In genomic region chr7:17963281-17963680, GRCh38 we compare ENCODE assay signal across 1 cellular context.
TF ChIP-seq lines count a peak whose summit lies in the region.

No MANE protein-coding gene starts in this region.

TF ChIP-seq in HepG2, 621 proteins besides CTCF, POLR2A, EP300 and RAD21 (continued from another document):
- TF ChIP-seq, protein P1, sequence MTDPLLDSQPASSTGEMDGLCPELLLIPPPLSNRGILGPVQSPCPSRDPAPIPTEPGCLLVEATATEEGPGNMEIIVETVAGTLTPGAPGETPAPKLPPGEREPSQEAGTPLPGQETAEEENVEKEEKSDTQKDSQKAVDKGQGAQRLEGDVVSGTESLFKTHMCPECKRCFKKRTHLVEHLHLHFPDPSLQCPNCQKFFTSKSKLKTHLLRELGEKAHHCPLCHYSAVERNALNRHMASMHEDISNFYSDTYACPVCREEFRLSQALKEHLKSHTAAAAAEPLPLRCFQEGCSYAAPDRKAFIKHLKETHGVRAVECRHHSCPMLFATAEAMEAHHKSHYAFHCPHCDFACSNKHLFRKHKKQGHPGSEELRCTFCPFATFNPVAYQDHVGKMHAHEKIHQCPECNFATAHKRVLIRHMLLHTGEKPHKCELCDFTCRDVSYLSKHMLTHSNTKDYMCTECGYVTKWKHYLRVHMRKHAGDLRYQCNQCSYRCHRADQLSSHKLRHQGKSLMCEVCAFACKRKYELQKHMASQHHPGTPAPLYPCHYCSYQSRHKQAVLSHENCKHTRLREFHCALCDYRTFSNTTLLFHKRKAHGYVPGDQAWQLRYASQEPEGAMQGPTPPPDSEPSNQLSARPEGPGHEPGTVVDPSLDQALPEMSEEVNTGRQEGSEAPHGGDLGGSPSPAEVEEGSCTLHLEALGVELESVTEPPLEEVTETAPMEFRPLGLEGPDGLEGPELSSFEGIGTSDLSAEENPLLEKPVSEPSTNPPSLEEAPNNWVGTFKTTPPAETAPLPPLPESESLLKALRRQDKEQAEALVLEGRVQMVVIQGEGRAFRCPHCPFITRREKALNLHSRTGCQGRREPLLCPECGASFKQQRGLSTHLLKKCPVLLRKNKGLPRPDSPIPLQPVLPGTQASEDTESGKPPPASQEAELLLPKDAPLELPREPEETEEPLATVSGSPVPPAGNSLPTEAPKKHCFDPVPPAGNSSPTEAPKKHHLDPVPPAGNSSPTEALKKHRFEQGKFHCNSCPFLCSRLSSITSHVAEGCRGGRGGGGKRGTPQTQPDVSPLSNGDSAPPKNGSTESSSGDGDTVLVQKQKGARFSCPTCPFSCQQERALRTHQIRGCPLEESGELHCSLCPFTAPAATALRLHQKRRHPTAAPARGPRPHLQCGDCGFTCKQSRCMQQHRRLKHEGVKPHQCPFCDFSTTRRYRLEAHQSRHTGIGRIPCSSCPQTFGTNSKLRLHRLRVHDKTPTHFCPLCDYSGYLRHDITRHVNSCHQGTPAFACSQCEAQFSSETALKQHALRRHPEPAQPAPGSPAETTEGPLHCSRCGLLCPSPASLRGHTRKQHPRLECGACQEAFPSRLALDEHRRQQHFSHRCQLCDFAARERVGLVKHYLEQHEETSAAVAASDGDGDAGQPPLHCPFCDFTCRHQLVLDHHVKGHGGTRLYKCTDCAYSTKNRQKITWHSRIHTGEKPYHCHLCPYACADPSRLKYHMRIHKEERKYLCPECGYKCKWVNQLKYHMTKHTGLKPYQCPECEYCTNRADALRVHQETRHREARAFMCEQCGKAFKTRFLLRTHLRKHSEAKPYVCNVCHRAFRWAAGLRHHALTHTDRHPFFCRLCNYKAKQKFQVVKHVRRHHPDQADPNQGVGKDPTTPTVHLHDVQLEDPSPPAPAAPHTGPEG (CRISPR knock-in tag; IDR thresholded peaks at IDR 0.05) = no peak
- TF ChIP-seq FOXK1 (CRISPR knock-in tag; IDR thresholded peaks at IDR 0.05; ENCODE audit: borderline replicate concordance, low read depth) = no peak
- TF ChIP-seq ZNF691 (CRISPR knock-in tag; IDR thresholded peaks at IDR 0.05; ENCODE audit: borderline replicate concordance, low read depth) = no peak
- no peak for TF ChIP-seq ARID3A (IDR thresholded peaks at IDR 0.05; ENCODE audit: low read depth, low read length)
- TF ChIP-seq CEBPB (IDR thresholded peaks at IDR 0.05; ENCODE audit: borderline replicate concordance, low read depth, low read length) = peak; percentile 83
- TF ChIP-seq CCAR2 (optimal IDR thresholded peaks at IDR 0.05; ENCODE audit: low read depth, low read length) = no peak
- no peak for TF ChIP-seq MED13 (CRISPR knock-in tag; IDR thresholded peaks at IDR 0.05)
- no peak for TF ChIP-seq MIER2 (CRISPR knock-in tag; IDR thresholded peaks at IDR 0.05)
- no peak for TF ChIP-seq ZNF138 (CRISPR knock-in tag; IDR thresholded peaks at IDR 0.05; ENCODE audit: low read depth)
- TF ChIP-seq ARID5B (CRISPR knock-in tag; IDR thresholded peaks at IDR 0.05) = peak; percentile 49
- TF ChIP-seq NR2F2 (IDR thresholded peaks at IDR 0.05; ENCODE audit: borderline replicate concordance, low read depth) = peak; percentile 24; the same call in 1 of the 2 replicates
- no peak for TF ChIP-seq SMAD3 (CRISPR knock-in tag; IDR thresholded peaks at IDR 0.05)
- TF ChIP-seq KLF11 (CRISPR knock-in tag; IDR thresholded peaks at IDR 0.05) = no peak
- TF ChIP-seq RBM39 (IDR thresholded peaks at IDR 0.05; ENCODE audit: low read depth, low read length, poor library complexity, severe bottlenecking) = no peak
- peak; percentile 46 for TF ChIP-seq CEBPG (CRISPR knock-in tag; IDR thresholded peaks at IDR 0.05)
- no peak for TF ChIP-seq ZNF30 (CRISPR knock-in tag; IDR thresholded peaks at IDR 0.05)
- peak; percentile 89 for TF ChIP-seq TFAP4 (IDR thresholded peaks at IDR 0.05; ENCODE audit: borderline replicate concordance, low read depth)
- peak; percentile 41; the same call in 1 of the 2 replicates for TF ChIP-seq HNF4A (CRISPR knock-in tag; IDR thresholded peaks at IDR 0.05)
- no peak for TF ChIP-seq HNRNPLL (IDR thresholded peaks at IDR 0.05; ENCODE audit: low read depth, low read length, poor library complexity, severe bottlenecking)
- TF ChIP-seq FIP1L1 (IDR thresholded peaks at IDR 0.05; ENCODE audit: borderline replicate concordance, insufficient read depth, low read depth, low read length) = no peak
- no peak for TF ChIP-seq ZBTB7A (CRISPR knock-in tag; IDR thresholded peaks at IDR 0.05)
- no peak for TF ChIP-seq MIXL1 (CRISPR knock-in tag; IDR thresholded peaks at IDR 0.05)
- no peak for TF ChIP-seq ZNF660 (CRISPR knock-in tag; IDR thresholded peaks at IDR 0.05; ENCODE audit: borderline replicate concordance, low read depth)
- no peak for TF ChIP-seq ZNF232 (CRISPR knock-in tag; IDR thresholded peaks at IDR 0.05; ENCODE audit: borderline replicate concordance)
- no peak for TF ChIP-seq ARNT2 (CRISPR knock-in tag; IDR thresholded peaks at IDR 0.05; ENCODE audit: low read depth)
- TF ChIP-seq, protein P2, sequence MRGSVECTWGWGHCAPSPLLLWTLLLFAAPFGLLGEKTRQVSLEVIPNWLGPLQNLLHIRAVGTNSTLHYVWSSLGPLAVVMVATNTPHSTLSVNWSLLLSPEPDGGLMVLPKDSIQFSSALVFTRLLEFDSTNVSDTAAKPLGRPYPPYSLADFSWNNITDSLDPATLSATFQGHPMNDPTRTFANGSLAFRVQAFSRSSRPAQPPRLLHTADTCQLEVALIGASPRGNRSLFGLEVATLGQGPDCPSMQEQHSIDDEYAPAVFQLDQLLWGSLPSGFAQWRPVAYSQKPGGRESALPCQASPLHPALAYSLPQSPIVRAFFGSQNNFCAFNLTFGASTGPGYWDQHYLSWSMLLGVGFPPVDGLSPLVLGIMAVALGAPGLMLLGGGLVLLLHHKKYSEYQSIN (CRISPR knock-in tag; IDR thresholded peaks at IDR 0.05; ENCODE audit: borderline replicate concordance) = no peak
- TF ChIP-seq NR2F1 (CRISPR knock-in tag; IDR thresholded peaks at IDR 0.05) = peak; percentile 49 to 76; a peak in 2 of 4 replicates
- TF ChIP-seq RARA (CRISPR knock-in tag; IDR thresholded peaks at IDR 0.05) = peak; percentile 61
- no peak for TF ChIP-seq ZNF563 (CRISPR knock-in tag; IDR thresholded peaks at IDR 0.05)
